Comparison of ENCODE assay signal across 17 cellular contexts in the genomic region with DNA sequence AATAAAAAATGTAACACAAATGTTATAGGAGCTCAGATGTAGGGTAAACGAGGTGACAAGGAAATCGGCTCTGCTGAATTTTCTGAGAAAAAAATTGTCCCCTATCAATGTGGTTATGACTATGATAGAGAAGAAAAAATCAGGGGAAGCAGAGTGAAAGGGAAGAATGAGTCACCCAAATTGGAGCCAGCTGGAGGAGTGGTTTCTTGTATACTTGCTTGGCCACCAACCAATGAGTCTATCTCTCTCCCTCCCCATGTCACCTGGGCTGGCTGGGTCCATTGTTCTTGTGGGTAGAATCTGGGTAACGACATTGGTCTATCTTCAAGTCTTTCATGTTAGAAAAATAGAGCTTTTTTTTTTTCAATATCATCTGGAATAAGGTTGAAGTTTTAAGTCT.
DNase-seq lines count a peak whose midpoint lies in the region; ATAC-seq lines count a peak whose summit lies in the region.
"Had no signal": no experiment of that assay in that cellular context is flagged by ENCODE, and none has a peak within 500 bp of the region (broad histone marks: within the 10 kb centered on the region; RNA-seq: fewer than 3 reads in every experiment).

No MANE protein-coding gene starts in this region.

- H2BK120ac ChIP-seq in mesendoderm (ENCODE audit: low read depth, low read length): no peak overlapping the region

- no peak overlapping the region for H3K56ac ChIP-seq in mesendoderm (ENCODE audit: low read length)

- H2BK5ac ChIP-seq in mesendoderm (ENCODE audit: low read length): no peak overlapping the region

- H3K4me3 ChIP-seq in mesendoderm (ENCODE audit: low read length): no peak overlapping the region
- H3K4me3 ChIP-seq: lung, sigmoid colon had no signal

- no peaks in the 10 kb centered on the region for H3K4me1 ChIP-seq in mesendoderm (ENCODE audit: control insufficient read depth, low read depth, low read length)
- H3K4me1 ChIP-seq: sigmoid colon had no signal

- no peaks in the 10 kb centered on the region for H3K27me3 ChIP-seq in mesendoderm (ENCODE audit: insufficient read depth, low read length, poor library complexity)
- H3K27me3 ChIP-seq: sigmoid colon had no signal

- no peaks in the 10 kb centered on the region for H3K79me1 ChIP-seq in mesendoderm (ENCODE audit: low read length)

- no CpG with 5 or more reads among the region's 3 CpGs for WGBS in mesendoderm (ENCODE audit: extremely low coverage, insufficient coverage, low lambda C conversion rate)

- H3K79me2 ChIP-seq in mesendoderm (ENCODE audit: control insufficient read depth, insufficient read depth, low read length): no peaks in the 10 kb centered on the region

- H2AK5ac ChIP-seq in mesendoderm (ENCODE audit: low read length): no peak overlapping the region

- H4K8ac ChIP-seq in mesendoderm (ENCODE audit: low read depth, low read length): no peak overlapping the region

- H3K18ac ChIP-seq in mesendoderm (ENCODE audit: low read length): no peak overlapping the region

- H3K36me3 ChIP-seq in mesendoderm (ENCODE audit: control insufficient read depth, insufficient read depth, low read length): no peaks in the 10 kb centered on the region
- H3K36me3 ChIP-seq: sigmoid colon had no signal

- no peak overlapping the region for H2BK15ac ChIP-seq in mesendoderm (replicated peaks; ENCODE audit: low read depth)

- H3K23ac ChIP-seq in mesendoderm (ENCODE audit: low read length): no peak overlapping the region

- H3K27ac ChIP-seq in mesendoderm (ENCODE audit: low read depth, low read length): no peak overlapping the region
- H3K27ac ChIP-seq: sigmoid colon had no signal

- H4K5ac ChIP-seq in mesendoderm (ENCODE audit: low read length): no peak overlapping the region

- peak; percentile 33 for DNase-seq in EL
- peak; percentile 32 for DNase-seq in NCI-H69 (lab: John Stamatoyannopoulos, UW)
- DNase-seq in dermis blood vessel endothelial cell: peak; percentile 49
- DNase-seq in mesendoderm: peak; percentile 8
- no peak for DNase-seq in NCI-H2029 (lab: John Stamatoyannopoulos, UW)
- no peak for DNase-seq in SIG-M5 (lab: John Stamatoyannopoulos, UW)
- DNase-seq: activated CD4-positive, CD25-positive, alpha-beta regulatory T cell; activated CD8-positive, alpha-beta memory T cell treated with anti-CD3 and anti-CD28 coated beads, Interleukin-2, amount 50 U/mL, for 4 hours; activated naive CD4-positive, alpha-beta T cell treated with anti-CD3 and anti-CD28 coated beads, Interleukin-2, amount 50 U/mL, for 16 hours; erythroblast; MV-4-11; NCI-H2107; sigmoid colon; stimulated activated naive CD8-positive, alpha-beta T cell treated with anti-CD3 and anti-CD28 coated beads, Interleukin-15, Interleukin-2, amounts not matched to agents 100 U/mL and 50 U/mL, for 24 hours had no signal

- H3K4me2 ChIP-seq in mesendoderm (ENCODE audit: low read length): no peak overlapping the region

- H3K9ac ChIP-seq in mesendoderm (ENCODE audit: low read length): no peak overlapping the region

- ATAC-seq in GM18858 (IDR thresholded peaks at IDR 0.05; ENCODE audit: unreplicated experiment) (no peak), HG03097 (IDR thresholded peaks at IDR 0.05; ENCODE audit: low FRiP score, unreplicated experiment) (no peak)
- ATAC-seq: stimulated activated naive CD8-positive, alpha-beta T cell treated with anti-CD3 and anti-CD28 coated beads, Interleukin-15, Interleukin-2, amounts not matched to agents 100 U/mL and 50 U/mL, for 24 hours had no signal

- no peak overlapping the region for H3K4ac ChIP-seq in mesendoderm (ENCODE audit: low read depth, low read length)

Comparison
In these comparisons a context has a peak if more than half of its experiments do, and no peak if none do; other contexts are left out.
1. DNase-seq: peak in EL (single experiment), NCI-H69 (single experiment), dermis blood vessel endothelial cell (single experiment) and mesendoderm (single experiment); none in NCI-H2029 (single experiment) and SIG-M5 (single experiment).